ENCODE assay signal across 14 cellular contexts in the genomic region with DNA sequence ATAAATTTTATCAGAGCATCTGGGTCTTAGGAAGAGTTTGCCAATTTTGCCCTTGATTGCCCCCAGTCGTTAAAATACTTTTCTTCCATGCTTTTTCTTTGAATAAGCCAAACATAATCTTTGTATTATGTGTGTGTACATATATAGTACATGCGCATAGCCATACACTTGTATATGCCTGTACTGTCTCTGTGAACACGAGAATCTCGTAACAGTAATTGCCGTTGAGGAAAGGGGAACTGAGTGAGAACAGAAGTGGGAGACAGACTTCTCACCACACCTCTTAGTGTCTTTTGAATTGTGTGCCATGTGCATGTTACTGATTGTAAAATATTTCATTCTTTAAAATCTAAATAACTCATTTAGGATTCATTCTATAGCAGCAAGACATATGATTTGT.
"Had no signal": no experiment of that assay in that cellular context is flagged by ENCODE, and none has a peak within 500 bp of the region (broad histone marks: within the 10 kb centered on the region; RNA-seq: fewer than 3 reads in every experiment).

No MANE protein-coding gene starts in this region.

- H3K9me3 Mint-ChIP-seq: activated T-helper 1 cell treated with anti-CD3 and anti-CD28 coated beads, Interleukin-12 subunit alpha, Interleukin-12 subunit beta, Interleukin-2, Interleukin-4 antibody, amounts not matched to agents 30 ng/mL and 10 ng/mL and 1 ng/mL, durations not matched to agents 14 hours and 24 hours and 36 hours; central memory CD8-positive, alpha-beta T cell; neural progenitor cell had no signal

- H3K36me3 Mint-ChIP-seq: neural progenitor cell had no signal

- H3K4me1 ChIP-seq: right lobe of liver had no signal

- H3K4me3 Mint-ChIP-seq: activated T-helper 1 cell treated with anti-CD3 and anti-CD28 coated beads, Interleukin-12 subunit alpha, Interleukin-12 subunit beta, Interleukin-2, Interleukin-4 antibody, amounts not matched to agents 30 ng/mL and 10 ng/mL and 1 ng/mL, durations not matched to agents 14 hours and 24 hours and 36 hours; central memory CD8-positive, alpha-beta T cell; neural progenitor cell had no signal

- H3K36me3 ChIP-seq: brain microvascular endothelial cell, neural progenitor cell, ovary, right lobe of liver had no signal

- H3K27ac ChIP-seq: brain microvascular endothelial cell, coronary artery, neural progenitor cell, ovary, right lobe of liver had no signal

- DNase-seq: activated CD4-positive, alpha-beta T cell treated with anti-CD3 and anti-CD28 coated beads, Interleukin-2, amount 50 U/mL, for 1 hour; activated CD8-positive, alpha-beta memory T cell treated with anti-CD3 and anti-CD28 coated beads for 24 hours; anterior cingulate cortex; brain microvascular endothelial cell; left cardiac atrium; ovary; right lobe of liver had no signal

- H3K27me3 Mint-ChIP-seq: central memory CD8-positive, alpha-beta T cell had no signal

- ATAC-seq: activated CD4-positive, CD25-positive, alpha-beta regulatory T cell treated with anti-CD3 and anti-CD28 coated beads, Interleukin-2, amount 50 U/mL, for 24 hours; esophagus mucosa; left cardiac atrium; right lobe of liver had no signal

- H3K27ac Mint-ChIP-seq: activated T-helper 1 cell treated with anti-CD3 and anti-CD28 coated beads, Interleukin-12 subunit alpha, Interleukin-12 subunit beta, Interleukin-2, Interleukin-4 antibody, amounts not matched to agents 30 ng/mL and 10 ng/mL and 1 ng/mL, durations not matched to agents 14 hours and 24 hours and 36 hours; neural progenitor cell had no signal

- H3K9me3 ChIP-seq: ovary, right lobe of liver had no signal

- H3K4me3 ChIP-seq: coronary artery, lung, neural progenitor cell, ovary, right lobe of liver had no signal

- H3K27me3 ChIP-seq: brain microvascular endothelial cell, neural progenitor cell, ovary, right lobe of liver had no signal
